26 cellular contexts compared by ENCODE assay signal in the genomic region with DNA sequence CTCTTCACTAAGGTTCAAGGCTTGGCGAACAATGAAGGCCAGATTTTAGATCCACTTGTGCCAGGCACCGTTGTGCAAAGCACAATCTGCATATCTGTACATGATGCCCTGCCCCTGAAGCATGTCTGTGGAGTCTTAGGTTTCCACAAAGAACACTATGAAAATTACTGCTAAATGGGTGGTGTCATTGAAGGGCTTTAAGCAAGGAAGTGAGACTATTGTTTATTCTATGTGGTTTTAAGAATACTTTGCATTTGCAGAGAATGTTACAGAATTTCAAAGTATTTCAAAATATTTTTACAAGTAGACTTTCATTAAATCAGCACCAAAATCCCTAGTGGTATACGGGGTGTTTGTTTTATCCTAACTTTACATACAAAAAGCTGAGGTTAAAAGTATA. TPM values are rescaled to one million over a fixed set of nuclear protein-coding genes. Genes with fewer than 3 reads are reported as not detected.
DNase-seq lines count a peak whose midpoint lies in the region; ATAC-seq and TF ChIP-seq lines count a peak whose summit lies in the region.
"Had no signal": no experiment of that assay in that cellular context is flagged by ENCODE, and none has a peak within 500 bp of the region (broad histone marks: within the 10 kb centered on the region; RNA-seq: fewer than 3 reads in every experiment).

No MANE protein-coding gene starts in this region.

- H3K9me3 ChIP-seq in HAP-1 (no peaks in the 10 kb centered on the region; the same call in 1 of the 2 replicates), mesenchymal stem cell (ENCODE audit: control insufficient read depth, low read length) (no peaks in the 10 kb centered on the region), transverse colon (no peaks in the 10 kb centered on the region), aorta (ENCODE audit: control insufficient read depth, low read length) (no peaks in the 10 kb centered on the region)
- H3K9me3 ChIP-seq: A549, colonic mucosa, pancreas, Peyer's patch, right atrium auricular region, upper lobe of right lung had no signal

- in situ Hi-C loops in HAP-1 (cut with MboI; ENCODE audit: low sequenced_read_pairs), result no loop called here
- in situ Hi-C loops in astrocyte of the spinal cord (cut with HindIII; ENCODE audit: low sequenced_read_pairs), result no loop called here
- in situ Hi-C loops in transverse colon (cut with MboI; ENCODE audit: low pct_ligation_motif_present in 1 of 4, low pct_unique_long_range_greater_than_20kb in 1 of 4, low sequenced_read_pairs in 3 of 4), result no loop called here

- H3K23ac ChIP-seq in mesenchymal stem cell (ENCODE audit: low read length in 2 of 2), result no peak overlapping the region

- H3K9ac ChIP-seq in mesenchymal stem cell (ENCODE audit: low read length), result no peak overlapping the region

- 44% methylated on average over 2 of the region's 3 CpGs for WGBS in mesenchymal stem cell
- WGBS in transverse colon (ENCODE audit: low coverage in 1 of 2), 2 donors, result 70 to 78% methylated on average over 2 to 3 of the region's 3 CpGs
- 47 to 55% methylated on average over 3 of the region's 3 CpGs for WGBS in aorta, 2 donors

- H3K4me1 ChIP-seq in HAP-1 (peaks cover 61% of the 10 kb centered on the region), mesenchymal stem cell (ENCODE audit: control insufficient read depth, insufficient read depth, low read depth, low read length) (peaks cover 1% of the 10 kb centered on the region), transverse colon (peaks cover 0 to 2% (median 0%) of the 10 kb centered on the region in 4 donors), aorta (ENCODE audit: control insufficient read depth in 1 of 2, insufficient read depth in 2 of 2, low read length in 2 of 2) (no peaks in the 10 kb centered on the region)
- H3K4me1 ChIP-seq: colonic mucosa, Peyer's patch had no signal

- ATAC-seq in esophagus mucosa (no peak), aorta (ENCODE audit: low FRiP score) (no peak)
- ATAC-seq: A549; activated CD8-positive, alpha-beta memory T cell treated with anti-CD3 and anti-CD28 coated beads, Interleukin-2, amount 10 ng/mL, durations not matched to agents 7 days and 5 days; activated naive CD4-positive, alpha-beta T cell treated with anti-CD3 and anti-CD28 coated beads, Interleukin-2, amount 50 U/mL, for 72 hours; HepG2; left cardiac atrium; natural killer cell treated with Interleukin-12 subunit alpha and Interleukin-12 subunit beta and Interleukin-15 and Interleukin-18, amount 100 ng/mL, for 72 hours; upper lobe of right lung had no signal

- H3K27ac ChIP-seq in mesenchymal stem cell (ENCODE audit: low read length, poor library complexity, severe bottlenecking) (peak overlapping the region; percentile 51), transverse colon (no peak overlapping the region), aorta (ENCODE audit: low read depth in 1 of 2, low read length in 2 of 2) (no peak overlapping the region)
- H3K27ac ChIP-seq: A549, C4-2B, colonic mucosa, pancreas, Peyer's patch, upper lobe of right lung had no signal

- H3K4ac ChIP-seq in mesenchymal stem cell (ENCODE audit: low read depth in 1 of 2, low read length in 2 of 2), result no peak overlapping the region

- no peak overlapping the region for H2BK5ac ChIP-seq in mesenchymal stem cell (ENCODE audit: low read depth, low read length, poor library complexity, severe bottlenecking)

- H3K36me3 ChIP-seq in HAP-1 (replicated peaks) (peaks cover 5% of the 10 kb centered on the region), mesenchymal stem cell (ENCODE audit: control insufficient read depth in 1 of 2, insufficient read depth in 2 of 2, low read depth in 1 of 2, low read length in 2 of 2) (peaks cover 3 to 14% of the 10 kb centered on the region in 2 experiments), transverse colon (no peaks in the 10 kb centered on the region), aorta (ENCODE audit: control insufficient read depth in 1 of 2, insufficient read depth in 2 of 2, low read length in 1 of 2) (peaks cover 0 to 2% of the 10 kb centered on the region in 2 donors)
- H3K36me3 ChIP-seq: colonic mucosa, pancreas had no signal

- TF ChIP-seq CTCF in AG10803 (conservative IDR thresholded peaks at IDR 0.05; ENCODE audit: low read length), result no peak
- TF ChIP-seq CTCF in astrocyte of the spinal cord (IDR thresholded peaks at IDR 0.05; ENCODE audit: low read depth, low read length), result no peak
- no peak for TF ChIP-seq CTCF in GM20000 (IDR thresholded peaks at IDR 0.05; ENCODE audit: extremely low read depth, missing control alignments)
- no peak for TF ChIP-seq CTCF in transverse colon (IDR thresholded peaks at IDR 0.05)

- no peak overlapping the region for H2BK120ac ChIP-seq in mesenchymal stem cell (ENCODE audit: low read depth, low read length)

- peak; percentile 64 for DNase-seq in AG10803 (ENCODE audit: low read depth)
- DNase-seq in HAP-1 (ENCODE audit: low spot score in 2 of 2), result peak; percentile 56 to 59
- DNase-seq in astrocyte of the spinal cord (ENCODE audit: low read depth, low spot score), result peak; percentile 48
- DNase-seq in mesenchymal stem cell, result peak; percentile 71
- DNase-seq in GM20000 (ENCODE audit: low spot score), result no peak
- DNase-seq in transverse colon, result no peak
- DNase-seq in aorta, result no peak
- DNase-seq: activated CD4-positive, alpha-beta T cell treated with anti-CD3 and anti-CD28 coated beads, Interleukin-2, amount 10 ng/mL, durations not matched to agents 24 days and 14 days; activated CD8-positive, alpha-beta memory T cell treated with anti-CD3 and anti-CD28 coated beads, Interleukin-2, amount 10 ng/mL, durations not matched to agents 7 days and 5 days; colonic mucosa; endodermal cell; head of caudate nucleus; left cardiac atrium; NCI-H1436; NCI-H2171; NCI-H526; pancreas; Peyer's patch; upper lobe of right lung had no signal

- peaks cover 9% of the 10 kb centered on the region for H3K79me1 ChIP-seq in mesenchymal stem cell (replicated peaks; ENCODE audit: low read length, poor library complexity, severe bottlenecking)

- TF ChIP-seq POLR2A in transverse colon (IDR thresholded peaks at IDR 0.05), result no peak

- H2AFZ ChIP-seq in mesenchymal stem cell (ENCODE audit: low read depth, low read length), result no peak overlapping the region

- no peak overlapping the region for H4K8ac ChIP-seq in mesenchymal stem cell (ENCODE audit: low read length)

- H3K4me3 ChIP-seq in AG10803 (ENCODE audit: low read length) (no peak overlapping the region), HAP-1 (no peak overlapping the region), astrocyte of the spinal cord (ENCODE audit: low read depth, low read length) (no peak overlapping the region), mesenchymal stem cell (ENCODE audit: insufficient read depth in 1 of 2, low read depth in 1 of 2, low read length in 2 of 2) (no peak overlapping the region), transverse colon (no peak overlapping the region), aorta (ENCODE audit: low read length in 2 of 2) (no peak overlapping the region)
- H3K4me3 ChIP-seq: A549, colonic mucosa, pancreas, Peyer's patch, right atrium auricular region, upper lobe of right lung had no signal

- H2BK15ac ChIP-seq in mesenchymal stem cell (ENCODE audit: low read depth, poor library complexity, severe bottlenecking), result no peak overlapping the region

- intact Hi-C loops in transverse colon (cut with DNase I; ENCODE audit: low total_unique reads), result no loop called here
- intact Hi-C loops in aorta (cut with DNase I), result no loop called here

- H3K14ac ChIP-seq in mesenchymal stem cell (ENCODE audit: low read length in 2 of 2), result no peak overlapping the region

- no peak overlapping the region for H4K91ac ChIP-seq in mesenchymal stem cell (ENCODE audit: low read length)

- no peak overlapping the region for H3K4me2 ChIP-seq in mesenchymal stem cell (ENCODE audit: low read length, poor library complexity, severe bottlenecking)
- H3K4me2 ChIP-seq: A549 had no signal

- H3K18ac ChIP-seq in mesenchymal stem cell (ENCODE audit: low read depth in 1 of 2, low read length in 2 of 2), result peak overlapping the region; percentile 23 to 28

- no peak overlapping the region for H2AK5ac ChIP-seq in mesenchymal stem cell (ENCODE audit: low read length, severe bottlenecking)

- H3K27me3 ChIP-seq in HAP-1 (ENCODE audit: low read depth) (no peaks in the 10 kb centered on the region), mesenchymal stem cell (ENCODE audit: control insufficient read depth in 1 of 2, insufficient read depth in 1 of 2, low read length in 2 of 2) (no peaks in the 10 kb centered on the region), transverse colon (no peaks in the 10 kb centered on the region), aorta (ENCODE audit: control insufficient read depth in 1 of 2, insufficient read depth in 2 of 2, low read length in 1 of 2) (no peaks in the 10 kb centered on the region)
- H3K27me3 ChIP-seq: colonic mucosa, pancreas, Peyer's patch, right atrium auricular region, upper lobe of right lung had no signal

- no peak for TF ChIP-seq EP300 in transverse colon (IDR thresholded peaks at IDR 0.05; ENCODE audit: low read depth)

- no peak overlapping the region for H2BK12ac ChIP-seq in mesenchymal stem cell (ENCODE audit: low read length in 2 of 2)

RNA-seq across cellular contexts. Expression of a gene that starts 8.8 kb away (rescaled TPM):
- 32.4 TPM for polyA plus RNA-seq in mesenchymal stem cell (2013, experiment 1 of 2)
- polyA plus RNA-seq in mesenchymal stem cell (2013, experiment 2 of 2), result 34.3 TPM
- total RNA-seq in esophagus mucosa (19.1 TPM), transverse colon (10 to 100 TPM in 1 of 4 donors, 1 to 10 TPM in 3; 2.6 to 16.5 (median 8.0) TPM), aorta (10 to 100 TPM; 23.0 to 26.9 TPM)
- polyA plus RNA-seq in aorta, result 10 to 100 TPM; 16.0 to 27.8 TPM

RNA-seq across cellular contexts. Expression of a gene that starts 22.8 kb away (rescaled TPM):
- 2.2 TPM for polyA plus RNA-seq in mesenchymal stem cell (2013, experiment 1 of 2)
- polyA plus RNA-seq in mesenchymal stem cell (2013, experiment 2 of 2), result 2.3 TPM
- total RNA-seq in esophagus mucosa, result 0.16 TPM
- 1 to 10 TPM in 3 of 4 donors, under 1 TPM in 1; 0.37 to 2.4 (median 1.7) TPM for total RNA-seq in transverse colon
- 10 to 100 TPM in 1 of 2 donors, 1 to 10 TPM in 1; 1.6 to 15.1 TPM for total RNA-seq in aorta
- under 1 TPM; 0.50 to 1.00 TPM for polyA plus RNA-seq in aorta

Comparison
In these comparisons a context has a peak if more than half of its experiments do, and no peak if none do; other contexts are left out.
1. DNase-seq: peak in AG10803 (single experiment), HAP-1 (2 of 2), astrocyte of the spinal cord (single experiment) and mesenchymal stem cell (single experiment); none in GM20000 (single experiment), transverse colon (single experiment) and aorta (0 of 2).